In the genomic region with DNA sequence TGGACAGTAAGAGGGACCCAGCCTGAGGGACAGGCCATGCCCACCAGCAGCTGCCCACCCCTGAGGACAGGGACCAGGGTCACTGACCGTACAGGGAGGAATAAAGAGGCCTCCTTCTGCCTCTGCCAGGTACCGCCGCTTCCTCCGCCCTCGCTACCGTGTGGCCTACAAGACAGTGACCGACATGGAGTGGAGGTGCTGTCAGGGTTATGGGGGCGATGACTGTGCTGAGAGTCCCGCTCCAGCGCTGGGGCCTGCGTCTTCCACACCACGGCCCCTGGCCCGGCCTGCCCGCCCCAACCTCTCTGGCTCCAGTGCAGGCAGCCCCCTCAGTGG, we compare ENCODE assay signal across 8 cellular contexts. TPM values are rescaled to one million over a fixed set of nuclear protein-coding genes. Genes with fewer than 3 reads are reported as not detected.
DNase-seq lines count a peak whose midpoint lies in the region; ATAC-seq and TF ChIP-seq lines count a peak whose summit lies in the region.

No MANE protein-coding gene starts in this region.

- no peaks in the 10 kb centered on the region for H3K36me3 Mint-ChIP-seq in activated CD4-positive, alpha-beta T cell treated with anti-CD3 and anti-CD28 coated beads for 36 hours (ENCODE audit: low read depth)

- H3K27me3 Mint-ChIP-seq in activated CD4-positive, alpha-beta T cell treated with anti-CD3 and anti-CD28 coated beads for 36 hours: no peaks in the 10 kb centered on the region

- H3K4me1 ChIP-seq in lung (ENCODE audit: control insufficient read depth in 2 of 2, insufficient read depth in 2 of 2, low read length in 2 of 2): peaks cover 0 to 21% of the 10 kb centered on the region in 2 donors

- DNase-seq in activated CD4-positive, alpha-beta T cell treated with anti-CD3 and anti-CD28 coated beads for 36 hours: no peak
- no peak for DNase-seq in activated CD4-positive, alpha-beta T cell treated with anti-CD3 and anti-CD28 coated beads, Interleukin-2, amount 50 U/mL, for 4 hours
- DNase-seq in lung (ENCODE audit: low spot score) (no peak), GDM1 (lab: John Stamatoyannopoulos, UW) (no peak), NCI-H2171 (lab: John Stamatoyannopoulos, UW) (no peak)

- no peaks in the 10 kb centered on the region for H3K27me3 ChIP-seq in lung (ENCODE audit: control insufficient read depth, insufficient read depth)

- ATAC-seq in activated CD4-positive, alpha-beta T cell treated with anti-CD3 and anti-CD28 coated beads for 36 hours: no peak
- ATAC-seq in lung (ENCODE audit: insufficient read depth, low FRiP score): no peak
- ATAC-seq in GM21367 (IDR thresholded peaks at IDR 0.05; ENCODE audit: unreplicated experiment): no peak

- peak overlapping the region; percentile 49 for H3K27ac ChIP-seq in angular gyrus (ENCODE audit: low read depth, low read length)
- H3K27ac ChIP-seq in lung (ENCODE audit: low read depth in 1 of 2, low read length in 1 of 2): peak overlapping the region; percentile 2 to 94
- peak overlapping the region; percentile 73 for H3K27ac ChIP-seq in temporal lobe (ENCODE audit: low read depth, low read length)

- H3K36me3 ChIP-seq in lung (ENCODE audit: control insufficient read depth in 2 of 2, insufficient read depth in 2 of 2, low read length in 2 of 2): no peaks in the 10 kb centered on the region

- 87 to 89% methylated on average over 14 of the region's 14 CpGs for WGBS in lung, 2 donors

- POLR2A ChIA-PET in activated CD4-positive, alpha-beta T cell treated with anti-CD3 and anti-CD28 coated beads for 36 hours (lab: Charles Lee): interaction anchor here (0.9 to 1.0 kb wide), 3 partner anchors 8 to 48 kb away, joined by 3 read pairs; a partner anchor contains a TSS

- peaks cover 40% of the 10 kb centered on the region for H3K4me1 Mint-ChIP-seq in activated CD4-positive, alpha-beta T cell treated with anti-CD3 and anti-CD28 coated beads for 36 hours

- peak overlapping the region; percentile 24 for H3K4me3 ChIP-seq in lung

- intact Hi-C loops in activated CD4-positive, alpha-beta T cell treated with anti-CD3 and anti-CD28 coated beads for 36 hours (cut with DNase I, micrococcal nuclease): no loop called here

- CTCF ChIA-PET in activated CD4-positive, alpha-beta T cell treated with anti-CD3 and anti-CD28 coated beads for 36 hours (lab: Charles Lee): interaction anchor here (0.5 to 5.7 kb wide), 6 partner anchors 8 to 565 kb away, joined by 3 to 30 read pairs (median 6); a partner anchor contains a TSS

- no peak overlapping the region for H3K4me3 Mint-ChIP-seq in activated CD4-positive, alpha-beta T cell treated with anti-CD3 and anti-CD28 coated beads for 36 hours

- H3K9me3 Mint-ChIP-seq in activated CD4-positive, alpha-beta T cell treated with anti-CD3 and anti-CD28 coated beads for 36 hours (ENCODE audit: low read depth): no peaks in the 10 kb centered on the region

- H3K9me3 ChIP-seq in lung (ENCODE audit: control insufficient read depth in 2 of 2, insufficient read depth in 1 of 2, low read length in 1 of 2): no peaks in the 10 kb centered on the region

- TF ChIP-seq CTCF in lung (IDR thresholded peaks at IDR 0.05; ENCODE audit: control extremely low read depth, extremely low read depth): no peak

- H3K27ac Mint-ChIP-seq in activated CD4-positive, alpha-beta T cell treated with anti-CD3 and anti-CD28 coated beads for 36 hours: peak overlapping the region; percentile 98

RNA-seq across cellular contexts. Expression of a gene that starts 2.2 kb away (rescaled TPM):
- under 1 TPM; 0.40 to 0.46 TPM for total RNA-seq in activated CD4-positive, alpha-beta T cell treated with anti-CD3 and anti-CD28 coated beads for 36 hours
- total RNA-seq in lung (100 to 1,000 TPM in 1 of 2 donors, 10 to 100 TPM in 1; 88.4 to 163 TPM), temporal lobe (3.7 TPM)
- polyA plus RNA-seq in lung: 10 to 100 TPM; 74.1 to 98.6 TPM

RNA-seq across cellular contexts. Expression of a gene that starts 6.0 kb away (rescaled TPM):
- total RNA-seq in activated CD4-positive, alpha-beta T cell treated with anti-CD3 and anti-CD28 coated beads for 36 hours: 10 to 100 TPM; 10.6 to 12.7 TPM
- total RNA-seq in lung: 1 to 10 TPM; 1.6 to 7.6 TPM
- 1 to 10 TPM; 3.1 to 4.2 TPM for polyA plus RNA-seq in lung
- 5.9 TPM for total RNA-seq in temporal lobe

RNA-seq across cellular contexts. Expression of a gene that starts 9.1 kb away (rescaled TPM):
- total RNA-seq in activated CD4-positive, alpha-beta T cell treated with anti-CD3 and anti-CD28 coated beads for 36 hours: 100 to 1,000 TPM; 305 to 406 TPM
- total RNA-seq in lung (100 to 1,000 TPM; 164 to 238 TPM), temporal lobe (132 TPM)
- polyA plus RNA-seq in lung: 100 to 1,000 TPM; 379 to 577 TPM

RNA-seq across cellular contexts. Expression of a gene that starts 29.1 kb away (rescaled TPM):
- total RNA-seq in activated CD4-positive, alpha-beta T cell treated with anti-CD3 and anti-CD28 coated beads for 36 hours: 10 to 100 TPM; 12.5 to 14.5 TPM
- total RNA-seq in lung: 10 to 100 TPM; 17.3 to 22.3 TPM
- polyA plus RNA-seq in lung: 10 to 100 TPM in 1 of 2 donors, 1 to 10 TPM in 1; 8.6 to 11.6 TPM
- 10.8 TPM for total RNA-seq in temporal lobe

RNA-seq across cellular contexts. Expression of a gene that starts 38.4 kb away (rescaled TPM):
- total RNA-seq in activated CD4-positive, alpha-beta T cell treated with anti-CD3 and anti-CD28 coated beads for 36 hours: 1 to 10 TPM; 6.4 to 7.0 TPM
- total RNA-seq in lung: under 1 TPM; 0.57 to 0.89 TPM
- polyA plus RNA-seq in lung: under 1 TPM; 0.55 to 0.80 TPM
- total RNA-seq in temporal lobe: 13.3 TPM

Comparison
In these comparisons a context has a peak if more than half of its experiments do, and no peak if none do; other contexts are left out.
1. RNA of a gene that starts 2.2 kb away (total RNA-seq): 88.4 to 163 TPM in lung; 3.7 TPM in temporal lobe (single experiment) and 0.40 to 0.46 TPM in activated CD4-positive, alpha-beta T cell treated with anti-CD3 and anti-CD28 coated beads for 36 hours; every median in the first group is over 10 times any median in the second.
2. Peak in every context shown above with its lines, with median percentiles within 50 percentile points of each other: H3K27ac ChIP-seq.